Comparison of ENCODE assay signal across 8 cellular contexts in genomic region chr15:89874926-89875564, GRCh38. TPM values are rescaled to one million over a fixed set of nuclear protein-coding genes. Genes with fewer than 3 reads are reported as not detected.
DNase-seq lines count a peak whose midpoint lies in the region; ATAC-seq and TF ChIP-seq lines count a peak whose summit lies in the region.

No MANE protein-coding gene starts in this region.

- H2BK20ac ChIP-seq in IMR-90 (ENCODE audit: low read depth, low read length) = no peak overlapping the region

- H3K4me2 ChIP-seq in IMR-90 (ENCODE audit: low read depth, low read length) = no peak overlapping the region
- H3K4me2 ChIP-seq in PC-9 = no peak overlapping the region; the same call in 1 of the 2 replicates

- H3K4ac ChIP-seq in IMR-90 (ENCODE audit: low read depth, low read length) = no peak overlapping the region

- no peak overlapping the region for H4K5ac ChIP-seq in IMR-90 (ENCODE audit: low read depth, low read length)

- no peak overlapping the region for H3K4me3 Mint-ChIP-seq in nephron progenitor cell

- H3K4me3 ChIP-seq in IMR-90 (ENCODE audit: insufficient read depth, low read depth, low read length) (no peak overlapping the region), PC-9 (no peak overlapping the region), esophagus squamous epithelium (no peak overlapping the region)

- H3K79me2 ChIP-seq in PC-9 (ENCODE audit: low read depth) = no peaks in the 10 kb centered on the region

- H3K27ac Mint-ChIP-seq in nephron progenitor cell = no peak overlapping the region

- BruUV-seq in IMR-90 (replicated peaks; lab: Mats Ljungman, UMichigan) (no TSS peak), PC-9 (replicated peaks; lab: Mats Ljungman, UMichigan) (no TSS peak)

- no peak overlapping the region for H2AK5ac ChIP-seq in IMR-90 (ENCODE audit: low read depth, low read length)

- ATAC-seq in GM19372 (IDR thresholded peaks at IDR 0.05; ENCODE audit: low read depth, unreplicated experiment) = peak; percentile 89
- ATAC-seq in IMR-90 (ENCODE audit: low read depth) = peak; percentile 99
- ATAC-seq in stimulated activated naive CD8-positive, alpha-beta T cell treated with anti-CD3 and anti-CD28 coated beads, Interleukin-15, Interleukin-2, amounts not matched to agents 100 U/mL and 50 U/mL, for 24 hours = peak; percentile 100

- H3K36me3 ChIP-seq in IMR-90 (ENCODE audit: control insufficient read depth, insufficient read depth, low read length) (peaks cover 14% of the 10 kb centered on the region), PC-9 (ENCODE audit: low read depth) (peaks cover 25% of the 10 kb centered on the region; the same call in 1 of the 2 replicates), esophagus squamous epithelium (peaks cover 0 to 79% (median 13%) of the 10 kb centered on the region in 3 donors)

- H3K9me3 Mint-ChIP-seq in nephron progenitor cell = peaks cover 4% of the 10 kb centered on the region

- in situ Hi-C loops in IMR-90 (cut with MboI; ENCODE audit: low sequenced_read_pairs) = loop anchor here (5.0 kb wide), 1 partner anchor 118 kb away; no protein-coding TSS in a partner anchor

- H3K27me3 Mint-ChIP-seq in nephron progenitor cell (ENCODE audit: low read depth, poor library complexity) = peaks cover 8% of the 10 kb centered on the region

- dilution Hi-C loops in IMR-90 (cut with HindIII; ENCODE audit: low sequenced_read_pairs, unreplicated experiment) = loop anchor here (25.0 kb wide), 1 partner anchor 113 kb away; the partner anchor contains the start of gene MESP1

- H2BK120ac ChIP-seq in IMR-90 (ENCODE audit: low read depth, low read length) = no peak overlapping the region

- peaks cover 58% of the 10 kb centered on the region for H3K36me3 Mint-ChIP-seq in nephron progenitor cell (ENCODE audit: low read depth)

- DNase-seq in CD1c-positive myeloid dendritic cell (ENCODE audit: extremely low spot score) (peak; percentile 87), IMR-90 (peak; percentile 66), PC-9 (peak; percentile 55 to 77), esophagus squamous epithelium (lab: John Stamatoyannopoulos, UW) (peak; percentile 8), nephron progenitor cell (peak; percentile 83)
- peak; percentile 80 for DNase-seq in activated T-cell treated with anti-CD3 and anti-CD28 coated beads, Interleukin-2, amount 50 U/mL, for 1 hour
- DNase-seq in stimulated activated naive CD8-positive, alpha-beta T cell treated with anti-CD3 and anti-CD28 coated beads, Interleukin-15, Interleukin-2, amounts not matched to agents 100 U/mL and 50 U/mL, for 24 hours = peak; percentile 88

- no peaks in the 10 kb centered on the region for H3K4me1 Mint-ChIP-seq in nephron progenitor cell

- POLR2A ChIA-PET in IMR-90 (lab: Charles Lee; ENCODE audit: unreplicated experiment) (no interaction called here), PC-9 (lab: Charles Lee; ENCODE audit: unreplicated experiment) (interaction anchor here (0.5 to 1.0 kb wide), 4 partner anchors 38 to 135 kb away, joined by 3 to 6 read pairs (median 5); no protein-coding TSS in a partner anchor)

- H3K27me3 ChIP-seq in IMR-90 (ENCODE audit: control insufficient read depth, insufficient read depth, low read length) = no peaks in the 10 kb centered on the region
- H3K27me3 ChIP-seq in PC-9 (ENCODE audit: insufficient read depth, low read depth) = no peaks in the 10 kb centered on the region
- H3K27me3 ChIP-seq in esophagus squamous epithelium = no peaks in the 10 kb centered on the region

- no peaks in the 10 kb centered on the region for H3K9me2 ChIP-seq in PC-9 (ENCODE audit: insufficient read depth)

- no peak overlapping the region for H3K14ac ChIP-seq in IMR-90 (replicated peaks; ENCODE audit: low read depth, low read length)

- H3K56ac ChIP-seq in IMR-90 (ENCODE audit: extremely low read depth, insufficient read depth, low read length) = no peak overlapping the region

- TF ChIP-seq POLR2A in IMR-90 (IDR thresholded peaks at IDR 0.05; ENCODE audit: low read depth, low read length) = 0 out of 2 replicates have a peak, but pooled peaks have one; percentile 24
- no peak for TF ChIP-seq POLR2A in esophagus squamous epithelium (IDR thresholded peaks at IDR 0.05)

- H3K23ac ChIP-seq in IMR-90 (ENCODE audit: low read depth, low read length) = no peak overlapping the region

- H2BK15ac ChIP-seq in IMR-90 (ENCODE audit: low read depth, low read length) = no peak overlapping the region

- H4K20me1 ChIP-seq in IMR-90 (ENCODE audit: insufficient read depth, low read length) = no peaks in the 10 kb centered on the region
- no peaks in the 10 kb centered on the region for H4K20me1 ChIP-seq in PC-9 (ENCODE audit: insufficient read depth)

- H3K18ac ChIP-seq in IMR-90 (ENCODE audit: low read depth, low read length) = no peak overlapping the region

- TF ChIP-seq CTCF in IMR-90 (conservative IDR thresholded peaks at IDR 0.05; ENCODE audit: low read depth, low read length) (peak; percentile 90), PC-9 (conservative IDR thresholded peaks at IDR 0.05) (peak; percentile 95), esophagus squamous epithelium (IDR thresholded peaks at IDR 0.05) (peak; percentile 65 to 95 (median 92)), nephron progenitor cell (IDR thresholded peaks at IDR 0.05) (peak; percentile 95)

- CTCF ChIA-PET in IMR-90 (lab: Yijun Ruan, JAX) = interaction anchor here (0.6 to 4.3 kb wide), 24 partner anchors 10 to 159 kb away, joined by 3 to 59 read pairs (median 4); partner anchors contain the start of gene MESP1
- CTCF ChIA-PET in PC-9 (lab: Charles Lee) = interaction anchor here (0.6 to 2.9 kb wide), 15 partner anchors 9 to 283 kb away, joined by 3 to 45 read pairs (median 4); no protein-coding TSS in a partner anchor

- peaks cover 25% of the 10 kb centered on the region for H3F3A ChIP-seq in PC-9 (ENCODE audit: insufficient read depth, low read depth)

- H2BK5ac ChIP-seq in IMR-90 (ENCODE audit: low read depth, low read length, poor library complexity, severe bottlenecking) = no peak overlapping the region

- H3K4me1 ChIP-seq in IMR-90 (ENCODE audit: control insufficient read depth, insufficient read depth, low read length) = no peaks in the 10 kb centered on the region
- H3K4me1 ChIP-seq in PC-9 (replicated peaks; ENCODE audit: insufficient read depth) = no peaks in the 10 kb centered on the region
- H3K4me1 ChIP-seq in esophagus squamous epithelium = peaks cover 0 to 5% (median 0%) of the 10 kb centered on the region in 3 donors

- H3K9me1 ChIP-seq in IMR-90 (ENCODE audit: insufficient read depth, low read length) = 0 out of 2 replicates have a peak, but pooled peaks cover 3% of the 10 kb centered on the region

- H3K27ac ChIP-seq in IMR-90 (ENCODE audit: insufficient read depth, low read length) = no peak overlapping the region
- H3K27ac ChIP-seq in PC-9 = peak overlapping the region; percentile 22; the same call in 1 of the 2 replicates
- H3K27ac ChIP-seq in esophagus squamous epithelium = no peak overlapping the region

- intact Hi-C loops in IMR-90 (cut with micrococcal nuclease) = loop anchor here (1.0 to 2.0 kb wide), 3 partner anchors 60 to 135 kb away; partner anchors contain the start of gene ANPEP
- intact Hi-C loops in PC-9 (cut with micrococcal nuclease; ENCODE audit: unreplicated experiment) = loop anchor here (1.0 to 5.0 kb wide), 3 partner anchors 63 to 135 kb away; partner anchors contain the start of gene ANPEP
- intact Hi-C loops in esophagus squamous epithelium (cut with DNase I) = loop anchor here (5.0 kb wide), 1 partner anchor 113 kb away; no protein-coding TSS in a partner anchor

- no peak overlapping the region for H3K9ac ChIP-seq in IMR-90 (ENCODE audit: low read depth, low read length)

- H4K91ac ChIP-seq in IMR-90 (ENCODE audit: insufficient read depth, low read depth, low read length) = no peak overlapping the region

- TF ChIP-seq RAD21 in IMR-90 (IDR thresholded peaks at IDR 0.05; ENCODE audit: low read length) = peak; percentile 91

- H3K9me3 ChIP-seq in IMR-90 (ENCODE audit: control insufficient read depth, insufficient read depth, low read length) = no peaks in the 10 kb centered on the region
- H3K9me3 ChIP-seq in PC-9 (ENCODE audit: insufficient read depth, low read depth) = no peaks in the 10 kb centered on the region
- no peaks in the 10 kb centered on the region for H3K9me3 ChIP-seq in esophagus squamous epithelium

- H2AFZ ChIP-seq in IMR-90 (replicated peaks; ENCODE audit: low read length, poor library complexity) (peak overlapping the region; percentile 46), PC-9 (no peak overlapping the region)

- no peak overlapping the region for H4K8ac ChIP-seq in IMR-90 (ENCODE audit: low read depth in 2 of 2, low read length in 2 of 2)

- H2AK9ac ChIP-seq in IMR-90 (replicated peaks; ENCODE audit: low read depth, low read length, poor library complexity) = no peak overlapping the region

- 0% methylated on average over 6 of the region's 10 CpGs; no CpG with 5 or more reads in 1 of the 2 experiments for WGBS in IMR-90 (ENCODE audit: extremely low coverage in 2 of 2, insufficient read length in 1 of 2), 2 experiments
- 25 to 29% methylated on average over 10 of the region's 10 CpGs for WGBS in esophagus squamous epithelium, 2 donors

- H3K79me1 ChIP-seq in IMR-90 (ENCODE audit: low read depth in 1 of 2, low read length in 2 of 2) = peaks cover 0 to 11% of the 10 kb centered on the region in 2 experiments; a peak in 1 of 4 replicates

TF ChIP-seq in IMR-90, 13 proteins besides CTCF, POLR2A, EP300 and RAD21 (continues in another document):
- TF ChIP-seq MAFK (IDR thresholded peaks at IDR 0.05; ENCODE audit: low read depth, low read length) (no peak), NFE2L2 (IDR thresholded peaks at IDR 0.05; ENCODE audit: low read depth, low read length) (no peak), SMC3 (IDR thresholded peaks at IDR 0.05; ENCODE audit: low read depth, low read length) (peak; percentile 98), USF2 (IDR thresholded peaks at IDR 0.05; ENCODE audit: low read depth, low read length) (peak; percentile 38; the same call in 1 of the 2 replicates)

RNA-seq across cellular contexts. Expression of gene AP3S2, which starts 18.7 kb away (rescaled TPM):
- total RNA-seq in IMR-90 (2012; rRNA removed) (34.1 and 44.4 TPM in 2 replicates), PC-9 (2021) (49.3 and 57.6 TPM in 2 replicates), esophagus squamous epithelium (10 to 100 TPM; 18.2 to 49.0 (median 30.3) TPM)
- 10.1 and 12.6 TPM in 2 replicates for polyA plus RNA-seq in IMR-90 (2012; rRNA removed)
- 5.4 and 8.9 TPM in 2 replicates for polyA plus RNA-seq in IMR-90 (2012; cell fraction: cytosol; rRNA removed)
- polyA plus RNA-seq in IMR-90 (2012; cell fraction: nucleus; rRNA removed; ENCODE audit: low replicate concordance) = 6.6 and 14.6 TPM in 2 replicates

RNA-seq across cellular contexts. Expression of gene ARPIN, which starts 37.7 kb away (rescaled TPM):
- total RNA-seq in IMR-90 (2012; rRNA removed) (3.9 and 5.6 TPM in 2 replicates), PC-9 (2021) (28.6 and 30.4 TPM in 2 replicates), esophagus squamous epithelium (10 to 100 TPM; 11.0 to 17.9 (median 14.2) TPM)
- 7.7 and 8.8 TPM in 2 replicates for polyA plus RNA-seq in IMR-90 (2012; rRNA removed)
- 4.2 and 5.2 TPM in 2 replicates for polyA plus RNA-seq in IMR-90 (2012; cell fraction: cytosol; rRNA removed)
- 5.4 and 10.6 TPM in 2 replicates for polyA plus RNA-seq in IMR-90 (2012; cell fraction: nucleus; rRNA removed; ENCODE audit: low replicate concordance)

Comparison
In these comparisons a context has a peak if more than half of its experiments do, and no peak if none do; other contexts are left out.
1. DNase-seq: peak in every context shown above with its lines; median percentile 88 in stimulated activated naive CD8-positive, alpha-beta T cell treated with anti-CD3 and anti-CD28 coated beads, Interleukin-15, Interleukin-2, amounts not matched to agents 100 U/mL and 50 U/mL, for 24 hours; 87 in CD1c-positive myeloid dendritic cell; 83 in nephron progenitor cell; 80 in activated T-cell treated with anti-CD3 and anti-CD28 coated beads, Interleukin-2, amount 50 U/mL, for 1 hour; 66 in IMR-90; 66 in PC-9; 8 in esophagus squamous epithelium.